ENCODE assay signal across 1 cellular context in genomic region chr16:58392215-58393137, GRCh38.
A peak's percentile ranks its signal among the peaks of the same experiment; 100 is the strongest.
TF ChIP-seq lines count a peak whose summit lies in the region.

TSS of gene GINS3 (plus strand) at chr16:58392471. CDS start at chr16:58392602, 131 bp downstream.

TF ChIP-seq in K562, 482 proteins besides CTCF, POLR2A, EP300 and RAD21 (continued from another document and continues in another):
- TF ChIP-seq, protein P1, sequence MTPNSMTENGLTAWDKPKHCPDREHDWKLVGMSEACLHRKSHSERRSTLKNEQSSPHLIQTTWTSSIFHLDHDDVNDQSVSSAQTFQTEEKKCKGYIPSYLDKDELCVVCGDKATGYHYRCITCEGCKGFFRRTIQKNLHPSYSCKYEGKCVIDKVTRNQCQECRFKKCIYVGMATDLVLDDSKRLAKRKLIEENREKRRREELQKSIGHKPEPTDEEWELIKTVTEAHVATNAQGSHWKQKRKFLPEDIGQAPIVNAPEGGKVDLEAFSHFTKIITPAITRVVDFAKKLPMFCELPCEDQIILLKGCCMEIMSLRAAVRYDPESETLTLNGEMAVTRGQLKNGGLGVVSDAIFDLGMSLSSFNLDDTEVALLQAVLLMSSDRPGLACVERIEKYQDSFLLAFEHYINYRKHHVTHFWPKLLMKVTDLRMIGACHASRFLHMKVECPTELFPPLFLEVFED (CRISPR knock-in tag; conservative IDR thresholded peaks at IDR 0.05) = 0 out of 2 replicates have a peak, but pooled peaks have one; percentile 11
- TF ChIP-seq SIX5 (IDR thresholded peaks at IDR 0.05; ENCODE audit: borderline replicate concordance in 1 of 2, insufficient read depth in 1 of 2, low read depth in 1 of 2, low read length in 2 of 2) = peak; percentile 89 to 94
- TF ChIP-seq ZKSCAN1 (IDR thresholded peaks at IDR 0.05; ENCODE audit: low read depth, low read length) = peak; percentile 70; the same call in 1 of the 2 replicates
- TF ChIP-seq AFF4 (CRISPR knock-in tag; IDR thresholded peaks at IDR 0.05) = 0 out of 2 replicates have a peak, but pooled peaks have one; percentile 61
- peak; percentile 65; the same call in 1 of the 2 replicates for TF ChIP-seq HMGXB4 (CRISPR knock-in tag; IDR thresholded peaks at IDR 0.05)
- peak; percentile 39; the same call in 1 of the 2 replicates for TF ChIP-seq ZBTB5 (IDR thresholded peaks at IDR 0.05)
- TF ChIP-seq ZNF133 (CRISPR knock-in tag; IDR thresholded peaks at IDR 0.05) = no peak
- TF ChIP-seq HNRNPH1 (optimal IDR thresholded peaks at IDR 0.05; ENCODE audit: low read depth, low read length) = no peak
- TF ChIP-seq, protein P2, sequence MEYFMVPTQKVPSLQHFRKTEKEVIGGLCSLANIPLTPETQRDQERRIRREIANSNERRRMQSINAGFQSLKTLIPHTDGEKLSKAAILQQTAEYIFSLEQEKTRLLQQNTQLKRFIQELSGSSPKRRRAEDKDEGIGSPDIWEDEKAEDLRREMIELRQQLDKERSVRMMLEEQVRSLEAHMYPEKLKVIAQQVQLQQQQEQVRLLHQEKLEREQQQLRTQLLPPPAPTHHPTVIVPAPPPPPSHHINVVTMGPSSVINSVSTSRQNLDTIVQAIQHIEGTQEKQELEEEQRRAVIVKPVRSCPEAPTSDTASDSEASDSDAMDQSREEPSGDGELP (CRISPR knock-in tag; IDR thresholded peaks at IDR 0.05; ENCODE audit: borderline replicate concordance) = peak; percentile 83
- TF ChIP-seq EGR1 (conservative IDR thresholded peaks at IDR 0.05) = 0 out of 2 replicates have a peak, but pooled peaks have one; percentile 3
- peak; percentile 86 for TF ChIP-seq SAP30 (IDR thresholded peaks at IDR 0.05; ENCODE audit: borderline replicate concordance, insufficient read depth, low read depth, low read length, poor library complexity, severe bottlenecking)
- TF ChIP-seq, protein P3, sequence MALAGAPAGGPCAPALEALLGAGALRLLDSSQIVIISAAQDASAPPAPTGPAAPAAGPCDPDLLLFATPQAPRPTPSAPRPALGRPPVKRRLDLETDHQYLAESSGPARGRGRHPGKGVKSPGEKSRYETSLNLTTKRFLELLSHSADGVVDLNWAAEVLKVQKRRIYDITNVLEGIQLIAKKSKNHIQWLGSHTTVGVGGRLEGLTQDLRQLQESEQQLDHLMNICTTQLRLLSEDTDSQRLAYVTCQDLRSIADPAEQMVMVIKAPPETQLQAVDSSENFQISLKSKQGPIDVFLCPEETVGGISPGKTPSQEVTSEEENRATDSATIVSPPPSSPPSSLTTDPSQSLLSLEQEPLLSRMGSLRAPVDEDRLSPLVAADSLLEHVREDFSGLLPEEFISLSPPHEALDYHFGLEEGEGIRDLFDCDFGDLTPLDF (CRISPR knock-in tag; IDR thresholded peaks at IDR 0.05) = peak; percentile 94
- TF ChIP-seq, protein P4, sequence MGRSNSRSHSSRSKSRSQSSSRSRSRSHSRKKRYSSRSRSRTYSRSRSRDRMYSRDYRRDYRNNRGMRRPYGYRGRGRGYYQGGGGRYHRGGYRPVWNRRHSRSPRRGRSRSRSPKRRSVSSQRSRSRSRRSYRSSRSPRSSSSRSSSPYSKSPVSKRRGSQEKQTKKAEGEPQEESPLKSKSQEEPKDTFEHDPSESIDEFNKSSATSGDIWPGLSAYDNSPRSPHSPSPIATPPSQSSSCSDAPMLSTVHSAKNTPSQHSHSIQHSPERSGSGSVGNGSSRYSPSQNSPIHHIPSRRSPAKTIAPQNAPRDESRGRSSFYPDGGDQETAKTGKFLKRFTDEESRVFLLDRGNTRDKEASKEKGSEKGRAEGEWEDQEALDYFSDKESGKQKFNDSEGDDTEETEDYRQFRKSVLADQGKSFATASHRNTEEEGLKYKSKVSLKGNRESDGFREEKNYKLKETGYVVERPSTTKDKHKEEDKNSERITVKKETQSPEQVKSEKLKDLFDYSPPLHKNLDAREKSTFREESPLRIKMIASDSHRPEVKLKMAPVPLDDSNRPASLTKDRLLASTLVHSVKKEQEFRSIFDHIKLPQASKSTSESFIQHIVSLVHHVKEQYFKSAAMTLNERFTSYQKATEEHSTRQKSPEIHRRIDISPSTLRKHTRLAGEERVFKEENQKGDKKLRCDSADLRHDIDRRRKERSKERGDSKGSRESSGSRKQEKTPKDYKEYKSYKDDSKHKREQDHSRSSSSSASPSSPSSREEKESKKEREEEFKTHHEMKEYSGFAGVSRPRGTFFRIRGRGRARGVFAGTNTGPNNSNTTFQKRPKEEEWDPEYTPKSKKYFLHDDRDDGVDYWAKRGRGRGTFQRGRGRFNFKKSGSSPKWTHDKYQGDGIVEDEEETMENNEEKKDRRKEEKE (IDR thresholded peaks at IDR 0.05; ENCODE audit: borderline replicate concordance in 1 of 2, control insufficient read depth in 1 of 2, low read depth in 2 of 2, low read length in 1 of 2) = 0 out of 4 replicates have a peak, but pooled peaks of 1 of the 2 experiments have one; percentile 56
- peak; percentile 67 for TF ChIP-seq FOXM1 (IDR thresholded peaks at IDR 0.05; ENCODE audit: low read depth)
- no peak for TF ChIP-seq FOXM1 (CRISPR knock-in tag; IDR thresholded peaks at IDR 0.05; ENCODE audit: low read depth)
- peak; percentile 62 for TF ChIP-seq HMGN3 (IDR thresholded peaks at IDR 0.05; ENCODE audit: borderline replicate concordance, extremely low read depth, insufficient read length, low read depth, low read length)
- no peak for TF ChIP-seq ELF4 (CRISPR knock-in tag; IDR thresholded peaks at IDR 0.05)
- TF ChIP-seq TAF9B (IDR thresholded peaks at IDR 0.05; ENCODE audit: partially characterized antibody) = peak; percentile 79
- peak; percentile 80; the same call in 1 of the 2 replicates for TF ChIP-seq RNF2 (IDR thresholded peaks at IDR 0.05)
- TF ChIP-seq, protein P5, sequence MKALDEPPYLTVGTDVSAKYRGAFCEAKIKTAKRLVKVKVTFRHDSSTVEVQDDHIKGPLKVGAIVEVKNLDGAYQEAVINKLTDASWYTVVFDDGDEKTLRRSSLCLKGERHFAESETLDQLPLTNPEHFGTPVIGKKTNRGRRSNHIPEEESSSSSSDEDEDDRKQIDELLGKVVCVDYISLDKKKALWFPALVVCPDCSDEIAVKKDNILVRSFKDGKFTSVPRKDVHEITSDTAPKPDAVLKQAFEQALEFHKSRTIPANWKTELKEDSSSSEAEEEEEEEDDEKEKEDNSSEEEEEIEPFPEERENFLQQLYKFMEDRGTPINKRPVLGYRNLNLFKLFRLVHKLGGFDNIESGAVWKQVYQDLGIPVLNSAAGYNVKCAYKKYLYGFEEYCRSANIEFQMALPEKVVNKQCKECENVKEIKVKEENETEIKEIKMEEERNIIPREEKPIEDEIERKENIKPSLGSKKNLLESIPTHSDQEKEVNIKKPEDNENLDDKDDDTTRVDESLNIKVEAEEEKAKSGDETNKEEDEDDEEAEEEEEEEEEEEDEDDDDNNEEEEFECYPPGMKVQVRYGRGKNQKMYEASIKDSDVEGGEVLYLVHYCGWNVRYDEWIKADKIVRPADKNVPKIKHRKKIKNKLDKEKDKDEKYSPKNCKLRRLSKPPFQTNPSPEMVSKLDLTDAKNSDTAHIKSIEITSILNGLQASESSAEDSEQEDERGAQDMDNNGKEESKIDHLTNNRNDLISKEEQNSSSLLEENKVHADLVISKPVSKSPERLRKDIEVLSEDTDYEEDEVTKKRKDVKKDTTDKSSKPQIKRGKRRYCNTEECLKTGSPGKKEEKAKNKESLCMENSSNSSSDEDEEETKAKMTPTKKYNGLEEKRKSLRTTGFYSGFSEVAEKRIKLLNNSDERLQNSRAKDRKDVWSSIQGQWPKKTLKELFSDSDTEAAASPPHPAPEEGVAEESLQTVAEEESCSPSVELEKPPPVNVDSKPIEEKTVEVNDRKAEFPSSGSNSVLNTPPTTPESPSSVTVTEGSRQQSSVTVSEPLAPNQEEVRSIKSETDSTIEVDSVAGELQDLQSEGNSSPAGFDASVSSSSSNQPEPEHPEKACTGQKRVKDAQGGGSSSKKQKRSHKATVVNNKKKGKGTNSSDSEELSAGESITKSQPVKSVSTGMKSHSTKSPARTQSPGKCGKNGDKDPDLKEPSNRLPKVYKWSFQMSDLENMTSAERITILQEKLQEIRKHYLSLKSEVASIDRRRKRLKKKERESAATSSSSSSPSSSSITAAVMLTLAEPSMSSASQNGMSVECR (CRISPR knock-in tag; IDR thresholded peaks at IDR 0.05) = peak; percentile 82; the same call in 1 of the 2 replicates
- TF ChIP-seq NFRKB (IDR thresholded peaks at IDR 0.05; ENCODE audit: low read depth) = peak; percentile 85
- TF ChIP-seq SOX6 (IDR thresholded peaks at IDR 0.05) = no peak
- TF ChIP-seq ZNF507 (tag; conservative IDR thresholded peaks at IDR 0.05) = no peak
- TF ChIP-seq TSC22D4 (tag; IDR thresholded peaks at IDR 0.05) = no peak
- TF ChIP-seq ZFX (CRISPR knock-in tag; IDR thresholded peaks at IDR 0.05) = peak; percentile 83
- no peak for TF ChIP-seq ZNF384 (IDR thresholded peaks at IDR 0.05; ENCODE audit: low read depth, low read length)
- peak; percentile 95 for TF ChIP-seq RBBP5 (IDR thresholded peaks at IDR 0.05; ENCODE audit: borderline replicate concordance, insufficient read depth, low read length, poor library complexity, severe bottlenecking)
- peak; percentile 99 for TF ChIP-seq XRCC5 (IDR thresholded peaks at IDR 0.05; ENCODE audit: low read depth, low read length)
- peak; percentile 53 for TF ChIP-seq CHD1 (IDR thresholded peaks at IDR 0.05; ENCODE audit: low read length)
- TF ChIP-seq NFE2 (IDR thresholded peaks at IDR 0.05; ENCODE audit: low read depth) = 0 out of 2 replicates have a peak, but pooled peaks have one; percentile 38
- TF ChIP-seq PHF20 (IDR thresholded peaks at IDR 0.05; ENCODE audit: partially characterized antibody) = peak; percentile 81
- peak in 1 of 2 experiments; percentile 70; a peak in 1 of 4 replicates for TF ChIP-seq RCOR1 (IDR thresholded peaks at IDR 0.05; ENCODE audit: borderline replicate concordance in 1 of 2, low read depth in 2 of 2, low read length in 2 of 2)
- TF ChIP-seq KDM5B (IDR thresholded peaks at IDR 0.05; ENCODE audit: insufficient replicate concordance, low read depth, low read length) = peak; percentile 66
- peak; percentile 62 for TF ChIP-seq CREB1 (IDR thresholded peaks at IDR 0.05)
- TF ChIP-seq CREB1 (CRISPR knock-in tag; IDR thresholded peaks at IDR 0.05) = no peak; the same call in 1 of the 2 replicates
- TF ChIP-seq CEBPG (CRISPR knock-in tag; IDR thresholded peaks at IDR 0.05) = peak; percentile 33; the same call in 1 of the 2 replicates
- TF ChIP-seq CEBPG (tag; conservative IDR thresholded peaks at IDR 0.05 in 1 of 2, IDR thresholded peaks at IDR 0.05 in 1 of 2) = no peak
- TF ChIP-seq POU5F1 (IDR thresholded peaks at IDR 0.05; ENCODE audit: borderline replicate concordance, low read depth, low read length, partially characterized antibody) = peak; percentile 29
- TF ChIP-seq CBX3 (IDR thresholded peaks at IDR 0.05; ENCODE audit: borderline replicate concordance in 1 of 2, low read length in 2 of 2) = peak in 1 of 2 experiments; percentile 82; a peak in 1 of 3 replicates
- TF ChIP-seq ZNF354B (CRISPR knock-in tag; IDR thresholded peaks at IDR 0.05) = no peak
- TF ChIP-seq GTF2E2 (tag; IDR thresholded peaks at IDR 0.05) = peak; percentile 93; the same call in 1 of the 2 replicates
- TF ChIP-seq E2F3 (CRISPR knock-in tag; IDR thresholded peaks at IDR 0.05) = peak; percentile 98
- peak; percentile 100 for TF ChIP-seq ZBTB17 (CRISPR knock-in tag; IDR thresholded peaks at IDR 0.05)
- TF ChIP-seq HCFC1 (IDR thresholded peaks at IDR 0.05; ENCODE audit: low read depth, low read length) = peak; percentile 95
- no peak for TF ChIP-seq OTX1 (CRISPR knock-in tag; IDR thresholded peaks at IDR 0.05)
- peak; percentile 47 for TF ChIP-seq NFIC (IDR thresholded peaks at IDR 0.05)
